In genomic region chr22:39311592-39312400, GRCh38 we compare ENCODE assay signal across 1 cellular context.
A peak's percentile ranks its signal among the peaks of the same experiment; 100 is the strongest.
TF ChIP-seq lines count a peak whose summit lies in the region.

No MANE protein-coding gene starts in this region.

TF ChIP-seq in HepG2, 621 proteins besides CTCF, POLR2A, EP300 and RAD21 (continued from another document):
- TF ChIP-seq ZNF512B (CRISPR knock-in tag; IDR thresholded peaks at IDR 0.05; ENCODE audit: borderline replicate concordance) (no peak), ZNF839 (CRISPR knock-in tag; IDR thresholded peaks at IDR 0.05; ENCODE audit: borderline replicate concordance) (0 out of 2 replicates have a peak, but pooled peaks have one; percentile 37), TFAP4 (IDR thresholded peaks at IDR 0.05; ENCODE audit: borderline replicate concordance, low read depth) (no peak), ZNF672 (CRISPR knock-in tag; IDR thresholded peaks at IDR 0.05) (no peak), SALL2 (CRISPR knock-in tag; IDR thresholded peaks at IDR 0.05) (0 out of 2 replicates have a peak, but pooled peaks have one; percentile 23), ZBTB40 (IDR thresholded peaks at IDR 0.05) (no peak), ZBTB40 (CRISPR knock-in tag; IDR thresholded peaks at IDR 0.05) (no peak), POLR2AphosphoS5 (IDR thresholded peaks at IDR 0.05; ENCODE audit: low read depth, low read length) (peak; percentile 69), ZXDC (CRISPR knock-in tag; IDR thresholded peaks at IDR 0.05) (no peak), FOXA3 (CRISPR knock-in tag; IDR thresholded peaks at IDR 0.05) (no peak), ZEB1 (IDR thresholded peaks at IDR 0.05; ENCODE audit: insufficient replicate concordance, low read depth) (no peak), ZNF790 (CRISPR knock-in tag; IDR thresholded peaks at IDR 0.05; ENCODE audit: borderline replicate concordance) (no peak), FOSL2 (CRISPR knock-in tag; IDR thresholded peaks at IDR 0.05) (no peak), ZNF768 (CRISPR knock-in tag; IDR thresholded peaks at IDR 0.05) (peak; percentile 29; the same call in 1 of the 2 replicates), PRPF4 (IDR thresholded peaks at IDR 0.05; ENCODE audit: low read depth, low read length, poor library complexity, severe bottlenecking) (no peak), ZZZ3 (CRISPR knock-in tag; IDR thresholded peaks at IDR 0.05; ENCODE audit: borderline replicate concordance) (no peak), CENPT (CRISPR knock-in tag; IDR thresholded peaks at IDR 0.05; ENCODE audit: low read depth) (peak; percentile 49; the same call in 1 of the 2 replicates), MTF2 (CRISPR knock-in tag; IDR thresholded peaks at IDR 0.05; ENCODE audit: borderline replicate concordance) (no peak), POLR2G (IDR thresholded peaks at IDR 0.05; ENCODE audit: low read depth, low read length) (peak; percentile 52), CENPX (CRISPR knock-in tag; IDR thresholded peaks at IDR 0.05) (no peak), RBM22 (optimal IDR thresholded peaks at IDR 0.05; ENCODE audit: low read length) (peak; percentile 97), ZNF33A (CRISPR knock-in tag; IDR thresholded peaks at IDR 0.05; ENCODE audit: borderline replicate concordance) (no peak), TFE3 (CRISPR knock-in tag; IDR thresholded peaks at IDR 0.05) (no peak), SP4 (CRISPR knock-in tag; IDR thresholded peaks at IDR 0.05) (0 out of 2 replicates have a peak, but pooled peaks have one; percentile 30)
